ENCODE assay signal across 10 cellular contexts in genomic region chr18:33232318-33232626, GRCh38.
DNase-seq lines count a peak whose midpoint lies in the region; ATAC-seq and TF ChIP-seq lines count a peak whose summit lies in the region.
"Had no signal": no experiment of that assay in that cellular context is flagged by ENCODE, and none has a peak within 500 bp of the region (broad histone marks: within the 10 kb centered on the region; RNA-seq: fewer than 3 reads in every experiment).

No MANE protein-coding gene starts in this region.

- peak; percentile 13 for ATAC-seq in HG03108 (IDR thresholded peaks at IDR 0.05; ENCODE audit: unreplicated experiment)

- intact Hi-C loops in left ventricle myocardium inferior (cut with micrococcal nuclease), result no loop called here
- intact Hi-C loops in cardiac septum (cut with DNase I), result loop anchor here (5.0 kb wide), 2 partner anchors 265 to 525 kb away; no protein-coding TSS in a partner anchor
- intact Hi-C loops in Calu3 (cut with micrococcal nuclease; ENCODE audit: unreplicated experiment), result loop anchor here (1.0 to 2.0 kb wide), 2 partner anchors 263 to 529 kb away; no protein-coding TSS in a partner anchor

- peak; percentile 4 for TF ChIP-seq CTCF in left ventricle myocardium inferior (IDR thresholded peaks at IDR 0.05; ENCODE audit: borderline replicate concordance)
- peak; percentile 64 for TF ChIP-seq CTCF in chondrocyte (IDR thresholded peaks at IDR 0.05)
- no peak for TF ChIP-seq CTCF in Calu3 (IDR thresholded peaks at IDR 0.05; ENCODE audit: unreplicated experiment)

- H3K27me3 ChIP-seq in left ventricle myocardium inferior (ENCODE audit: low read depth), result no peaks in the 10 kb centered on the region

- no peaks in the 10 kb centered on the region for H3K9me3 ChIP-seq in left ventricle myocardium inferior (replicated peaks)

- DNase-seq in left ventricle myocardium inferior (no peak), cardiac septum (ENCODE audit: low spot score) (no peak), chondrocyte (ENCODE audit: low spot score) (no peak), Calu3 (no peak), AG20443 (ENCODE audit: low spot score) (no peak), NOMO-1 (lab: John Stamatoyannopoulos, UW; ENCODE audit: unreplicated experiment in 2 of 2) (no peak), HEK293T (ENCODE audit: extremely low spot score) (no peak)

- H3K36me3 Mint-ChIP-seq in chondrocyte (ENCODE audit: low read depth), result no peaks in the 10 kb centered on the region
- H3K36me3 Mint-ChIP-seq in Calu3 (ENCODE audit: insufficient read depth, unreplicated experiment), result no peaks in the 10 kb centered on the region
- H3K36me3 Mint-ChIP-seq: activated naive CD8-positive, alpha-beta T cell treated with anti-CD3 and anti-CD28 coated beads, Interleukin-2, amount 10 ng/mL, durations not matched to agents 7 days and 5 days had no signal

- H3K4me1 ChIP-seq in left ventricle myocardium inferior, result no peaks in the 10 kb centered on the region

- no TSS peak for BruUV-seq in Calu3 (replicated peaks; lab: Mats Ljungman, UMichigan)

- H3K9me3 Mint-ChIP-seq in chondrocyte (ENCODE audit: low read depth), result no peaks in the 10 kb centered on the region
- H3K9me3 Mint-ChIP-seq in Calu3 (ENCODE audit: low read depth, unreplicated experiment), result no peaks in the 10 kb centered on the region
- H3K9me3 Mint-ChIP-seq: activated naive CD8-positive, alpha-beta T cell treated with anti-CD3 and anti-CD28 coated beads, Interleukin-2, amount 10 ng/mL, durations not matched to agents 7 days and 5 days had no signal

- CTCF ChIA-PET in Calu3 (lab: Charles Lee), result interaction anchor here (0.6 to 1.3 kb wide), 10 partner anchors 19 to 529 kb away, joined by 3 to 8 read pairs (median 4); no protein-coding TSS in a partner anchor
- CTCF ChIA-PET in HEK293T (lab: Yijun Ruan, JAX), result interaction anchor here (0.5 to 2.2 kb wide), 34 partner anchors 9 to 1197 kb away, joined by 3 to 27 read pairs (median 4); no protein-coding TSS in a partner anchor

- H3K27ac ChIP-seq in left ventricle myocardium inferior (replicated peaks), result no peak overlapping the region

- H3K27ac Mint-ChIP-seq in chondrocyte (ENCODE audit: unreplicated experiment), result no peak overlapping the region
- no peak overlapping the region for H3K27ac Mint-ChIP-seq in Calu3 (ENCODE audit: unreplicated experiment)
- H3K27ac Mint-ChIP-seq: activated naive CD8-positive, alpha-beta T cell treated with anti-CD3 and anti-CD28 coated beads, Interleukin-2, amount 10 ng/mL, durations not matched to agents 7 days and 5 days had no signal

- POLR2A ChIA-PET in HEK293T (lab: Yijun Ruan, JAX), result no interaction called here

- H3K4me1 Mint-ChIP-seq in chondrocyte (ENCODE audit: low read depth) (no peaks in the 10 kb centered on the region), Calu3 (ENCODE audit: low read depth, unreplicated experiment) (peaks cover 8% of the 10 kb centered on the region)

- no peak overlapping the region for H3K4me3 ChIP-seq in left ventricle myocardium inferior
- H3K4me3 ChIP-seq: GM12878 had no signal

- H3K36me3 ChIP-seq in left ventricle myocardium inferior, result no peaks in the 10 kb centered on the region

- no peak overlapping the region for H3K4me3 Mint-ChIP-seq in chondrocyte (ENCODE audit: unreplicated experiment)
- no peak overlapping the region for H3K4me3 Mint-ChIP-seq in Calu3 (ENCODE audit: low read depth, unreplicated experiment)
- H3K4me3 Mint-ChIP-seq: activated naive CD8-positive, alpha-beta T cell treated with anti-CD3 and anti-CD28 coated beads, Interleukin-2, amount 10 ng/mL, durations not matched to agents 7 days and 5 days had no signal

- H3K27me3 Mint-ChIP-seq in chondrocyte (ENCODE audit: low read depth) (no peaks in the 10 kb centered on the region), Calu3 (ENCODE audit: unreplicated experiment) (no peaks in the 10 kb centered on the region)
- H3K27me3 Mint-ChIP-seq: activated naive CD8-positive, alpha-beta T cell treated with anti-CD3 and anti-CD28 coated beads, Interleukin-2, amount 10 ng/mL, durations not matched to agents 7 days and 5 days had no signal

TF ChIP-seq in HEK293T, 16 proteins besides CTCF, POLR2A, EP300 and RAD21:
- no peak for TF ChIP-seq SUZ12 (IDR thresholded peaks at IDR 0.05)
- TF ChIP-seq SP1 (IDR thresholded peaks at IDR 0.05), result no peak
- no peak for TF ChIP-seq LEF1 (IDR thresholded peaks at IDR 0.05; ENCODE audit: borderline replicate concordance)
- no peak for TF ChIP-seq ZNF384 (IDR thresholded peaks at IDR 0.05)
- no peak for TF ChIP-seq NFRKB (IDR thresholded peaks at IDR 0.05)
- TF ChIP-seq HDGF (IDR thresholded peaks at IDR 0.05; ENCODE audit: borderline replicate concordance), result no peak
- TF ChIP-seq L3MBTL2 (conservative IDR thresholded peaks at IDR 0.05), result no peak
- no peak for TF ChIP-seq CTBP1 (IDR thresholded peaks at IDR 0.05; ENCODE audit: borderline replicate concordance)
- no peak for TF ChIP-seq PKNOX1 (IDR thresholded peaks at IDR 0.05)
- TF ChIP-seq ELF4 (IDR thresholded peaks at IDR 0.05), result no peak
- TF ChIP-seq BHLHE40 (IDR thresholded peaks at IDR 0.05; ENCODE audit: borderline replicate concordance), result no peak
- TF ChIP-seq FOXA1 (IDR thresholded peaks at IDR 0.05), result no peak
